1 cellular context compared by ENCODE assay signal in the genomic region with DNA sequence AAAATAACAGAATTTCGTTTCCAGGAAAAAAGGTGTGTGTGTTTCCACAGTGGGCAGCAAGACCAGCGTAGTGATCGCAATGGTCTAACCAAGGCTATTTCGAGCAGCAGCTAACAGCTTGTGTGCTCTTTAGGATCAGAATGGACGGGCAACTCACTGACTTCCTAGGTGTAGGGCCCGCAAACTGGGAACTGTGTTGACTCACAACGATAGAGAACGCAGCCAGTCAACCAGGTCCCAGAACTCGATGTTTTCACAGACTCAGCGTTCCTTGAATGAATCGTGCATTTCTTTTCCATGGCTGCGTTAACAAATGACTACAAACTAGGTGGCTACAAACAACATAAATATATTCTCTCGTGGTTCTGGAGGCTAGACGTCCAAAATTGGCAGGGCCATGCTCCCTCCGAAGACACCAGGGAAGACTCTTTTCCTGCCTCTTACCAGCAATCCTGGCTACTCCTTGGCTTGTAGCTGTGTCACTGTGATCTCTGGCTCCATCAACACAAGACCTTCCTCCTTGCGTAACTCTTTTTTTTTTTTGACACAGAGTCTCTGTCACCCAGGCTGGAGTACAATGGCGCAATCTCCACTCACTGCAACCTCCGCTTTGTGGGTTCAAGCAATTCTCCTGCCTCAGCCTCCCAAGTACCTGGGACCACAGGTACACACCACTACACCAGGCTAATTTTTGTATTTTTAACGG.
TF ChIP-seq lines count a peak whose summit lies in the region.

No MANE protein-coding gene starts in this region.

TF ChIP-seq in HepG2, 621 proteins besides CTCF, POLR2A, EP300 and RAD21:
- TF ChIP-seq, protein P1, sequence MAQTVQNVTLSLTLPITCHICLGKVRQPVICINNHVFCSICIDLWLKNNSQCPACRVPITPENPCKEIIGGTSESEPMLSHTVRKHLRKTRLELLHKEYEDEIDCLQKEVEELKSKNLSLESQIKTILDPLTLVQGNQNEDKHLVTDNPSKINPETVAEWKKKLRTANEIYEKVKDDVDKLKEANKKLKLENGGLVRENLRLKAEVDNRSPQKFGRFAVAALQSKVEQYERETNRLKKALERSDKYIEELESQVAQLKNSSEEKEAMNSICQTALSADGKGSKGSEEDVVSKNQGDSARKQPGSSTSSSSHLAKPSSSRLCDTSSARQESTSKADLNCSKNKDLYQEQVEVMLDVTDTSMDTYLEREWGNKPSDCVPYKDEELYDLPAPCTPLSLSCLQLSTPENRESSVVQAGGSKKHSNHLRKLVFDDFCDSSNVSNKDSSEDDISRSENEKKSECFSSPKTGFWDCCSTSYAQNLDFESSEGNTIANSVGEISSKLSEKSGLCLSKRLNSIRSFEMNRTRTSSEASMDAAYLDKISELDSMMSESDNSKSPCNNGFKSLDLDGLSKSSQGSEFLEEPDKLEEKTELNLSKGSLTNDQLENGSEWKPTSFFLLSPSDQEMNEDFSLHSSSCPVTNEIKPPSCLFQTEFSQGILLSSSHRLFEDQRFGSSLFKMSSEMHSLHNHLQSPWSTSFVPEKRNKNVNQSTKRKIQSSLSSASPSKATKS (CRISPR knock-in tag; IDR thresholded peaks at IDR 0.05) = no peak
- TF ChIP-seq MAFK (conservative IDR thresholded peaks at IDR 0.05 in 1 of 2, IDR thresholded peaks at IDR 0.05 in 1 of 2; ENCODE audit: low read length in 2 of 2) (peak in 1 of 2 experiments; percentile 20; a peak in 2 of 4 replicates), MAFF (IDR thresholded peaks at IDR 0.05; ENCODE audit: low read depth, low read length) (0 out of 2 replicates have a peak, but pooled peaks have one; percentile 9), PLRG1 (conservative IDR thresholded peaks at IDR 0.05) (no peak)
